Comparison of ENCODE assay signal across 10 cellular contexts in the genomic region with DNA sequence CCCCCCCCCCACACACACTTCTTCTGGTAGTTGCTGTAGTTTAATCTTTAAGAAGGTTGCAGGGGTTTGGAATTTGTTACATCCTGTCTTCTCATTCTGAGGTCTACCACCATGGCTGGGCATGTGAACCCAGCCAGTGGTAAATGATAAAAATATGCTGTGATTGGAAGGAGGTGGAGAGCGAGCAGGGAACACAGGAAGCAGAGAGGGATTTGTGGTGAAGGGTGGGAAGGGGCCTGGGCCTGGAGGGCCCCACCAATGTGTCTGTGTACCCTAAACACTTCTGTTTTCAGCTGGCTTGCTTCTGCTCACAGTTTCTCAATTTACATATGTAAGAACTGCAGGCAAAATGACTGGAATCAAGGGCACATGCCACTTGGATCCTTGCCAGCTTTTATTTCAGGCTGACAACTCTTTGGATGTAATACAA.
DNase-seq lines count a peak whose midpoint lies in the region; ATAC-seq lines count a peak whose summit lies in the region.
"Had no signal": no experiment of that assay in that cellular context is flagged by ENCODE, and none has a peak within 500 bp of the region (broad histone marks: within the 10 kb centered on the region; RNA-seq: fewer than 3 reads in every experiment).

No MANE protein-coding gene starts in this region.

- peaks cover 24 to 25% of the 10 kb centered on the region in 2 donors for H3K4me1 Mint-ChIP-seq in natural killer cell treated with Interleukin-12 subunit alpha and Interleukin-12 subunit beta and Interleukin-15 and Interleukin-18, amount 100 ng/mL, for 72 hours (ENCODE audit: low read depth in 2 of 2)

- no peaks in the 10 kb centered on the region for H3K36me3 Mint-ChIP-seq in natural killer cell treated with Interleukin-12 subunit alpha and Interleukin-12 subunit beta and Interleukin-15 and Interleukin-18, amount 100 ng/mL, for 72 hours

- peak overlapping the region; percentile 85 for H3K4me3 Mint-ChIP-seq in natural killer cell treated with Interleukin-12 subunit alpha and Interleukin-12 subunit beta and Interleukin-15 and Interleukin-18, amount 100 ng/mL, for 72 hours

- peak; percentile 75 for DNase-seq in H4 (ENCODE audit: low spot score)
- DNase-seq in NCI-H2029 (lab: John Stamatoyannopoulos, UW) = peak; percentile 47
- peak; percentile 54 for DNase-seq in adipocyte (ENCODE audit: low read depth)
- no peak for DNase-seq in natural killer cell treated with Interleukin-12 subunit alpha and Interleukin-12 subunit beta and Interleukin-15 and Interleukin-18, amount 100 ng/mL, for 72 hours (ENCODE audit: low spot score)
- no peak for DNase-seq in pons (ENCODE audit: low spot score)
- no peak for DNase-seq in AML-193 (lab: John Stamatoyannopoulos, UW)
- DNase-seq in MG63 = no peak
- no peak for DNase-seq in activated T-cell treated with anti-CD3 and anti-CD28 coated beads, Interleukin-2, amount 50 U/mL, for 1 hour
- DNase-seq: left cardiac atrium, SW 1271 had no signal

- H3K27me3 Mint-ChIP-seq in natural killer cell treated with Interleukin-12 subunit alpha and Interleukin-12 subunit beta and Interleukin-15 and Interleukin-18, amount 100 ng/mL, for 72 hours = no peaks in the 10 kb centered on the region

- H3K4me3 ChIP-seq in adipocyte (ENCODE audit: low read length) (no peak overlapping the region), MG63 (no peak overlapping the region)

- H3K4me1 ChIP-seq in adipocyte (ENCODE audit: control insufficient read depth, insufficient read depth, low read length) = peaks cover 19% of the 10 kb centered on the region

- H3K9me3 Mint-ChIP-seq in natural killer cell treated with Interleukin-12 subunit alpha and Interleukin-12 subunit beta and Interleukin-15 and Interleukin-18, amount 100 ng/mL, for 72 hours = no peaks in the 10 kb centered on the region

- peaks cover 8% of the 10 kb centered on the region for H3K9me3 ChIP-seq in adipocyte (ENCODE audit: control insufficient read depth, low read length)
- no peaks in the 10 kb centered on the region for H3K9me3 ChIP-seq in MG63

- H3K36me3 ChIP-seq in adipocyte (ENCODE audit: control insufficient read depth, insufficient read depth, low read length, severe bottlenecking) = no peaks in the 10 kb centered on the region
- no peaks in the 10 kb centered on the region for H3K36me3 ChIP-seq in MG63

- H3K9ac ChIP-seq in adipocyte (ENCODE audit: low read length) = no peak overlapping the region

- H3K27me3 ChIP-seq in adipocyte (replicated peaks; ENCODE audit: control insufficient read depth, insufficient read depth, low read length) = peaks cover 3% of the 10 kb centered on the region
- H3K27me3 ChIP-seq in MG63 = no peaks in the 10 kb centered on the region

- ATAC-seq in natural killer cell treated with Interleukin-12 subunit alpha and Interleukin-12 subunit beta and Interleukin-15 and Interleukin-18, amount 100 ng/mL, for 72 hours = peak; percentile 56 to 58

- peak overlapping the region; percentile 65 to 84 for H3K27ac Mint-ChIP-seq in natural killer cell treated with Interleukin-12 subunit alpha and Interleukin-12 subunit beta and Interleukin-15 and Interleukin-18, amount 100 ng/mL, for 72 hours

Comparison
In these comparisons a context has a peak if more than half of its experiments do, and no peak if none do; other contexts are left out.
1. DNase-seq: peak in H4 (single experiment), NCI-H2029 (single experiment) and adipocyte (single experiment); none in natural killer cell treated with Interleukin-12 subunit alpha and Interleukin-12 subunit beta and Interleukin-15 and Interleukin-18, amount 100 ng/mL, for 72 hours (single experiment), pons (single experiment), AML-193 (0 of 2), MG63 (single experiment) and activated T-cell treated with anti-CD3 and anti-CD28 coated beads, Interleukin-2, amount 50 U/mL, for 1 hour (single experiment).